Comparison of ENCODE assay signal across 19 cellular contexts in genomic region chr22:46914916-46915894, GRCh38.
DNase-seq lines count a peak whose midpoint lies in the region.
"Had no signal": no experiment of that assay in that cellular context is flagged by ENCODE, and none has a peak within 500 bp of the region (broad histone marks: within the 10 kb centered on the region; RNA-seq: fewer than 3 reads in every experiment).

No MANE protein-coding gene starts in this region.

- no peak overlapping the region for H2BK12ac ChIP-seq in neuronal stem cell (ENCODE audit: low read length)

- peaks cover 6 to 17% of the 10 kb centered on the region in 2 donors for H3K36me3 ChIP-seq in neuronal stem cell (replicated peaks in 1 of 2; ENCODE audit: control insufficient read depth in 2 of 2, insufficient read depth in 2 of 2, low read length in 2 of 2)

- no peak overlapping the region for H3K27ac ChIP-seq in neuronal stem cell (replicated peaks; ENCODE audit: low read length)
- H3K27ac ChIP-seq: BLaER1, psoas muscle, tibial nerve had no signal

- H4K91ac ChIP-seq in neuronal stem cell (ENCODE audit: low read depth, low read length, poor library complexity), result no peak overlapping the region

- no peak overlapping the region for H3K9ac ChIP-seq in neuronal stem cell (ENCODE audit: low read depth, low read length, poor library complexity)
- H3K9ac ChIP-seq: BLaER1 had no signal

- H3K9me3 Mint-ChIP-seq in activated T-helper 1 cell treated with anti-CD3 and anti-CD28 coated beads, Interleukin-12 subunit alpha, Interleukin-12 subunit beta, Interleukin-2, Interleukin-4 antibody, amounts not matched to agents 30 ng/mL and 10 ng/mL and 1 ng/mL, durations not matched to agents 14 hours and 24 hours and 36 hours, result no peaks in the 10 kb centered on the region
- H3K9me3 Mint-ChIP-seq: naive thymus-derived CD4-positive, alpha-beta T cell; T-cell had no signal

- no peak overlapping the region for H3K4me2 ChIP-seq in neuronal stem cell (ENCODE audit: insufficient read depth, low read length, poor library complexity, severe bottlenecking)
- H3K4me2 ChIP-seq: BLaER1 had no signal

- no peak overlapping the region for H2AK5ac ChIP-seq in neuronal stem cell (ENCODE audit: low read depth, low read length)

- peak; percentile 39 for DNase-seq in NCI-H1436 (lab: John Stamatoyannopoulos, UW)
- DNase-seq in NCI-H1436 treated with DMSO at 0.1 percent for 48 hours (lab: John Stamatoyannopoulos, UW), result no peak
- DNase-seq in NCI-H1105 treated with DMSO at 0.1 percent for 48 hours (lab: John Stamatoyannopoulos, UW), result peak; percentile 62
- peak; percentile 68 for DNase-seq in NCI-H510A (lab: John Stamatoyannopoulos, UW)
- no peak for DNase-seq in neuronal stem cell (ENCODE audit: low spot score)
- no peak for DNase-seq in NOMO-1 treated with DMSO at 0.1 percent for 48 hours (lab: John Stamatoyannopoulos, UW; ENCODE audit: unreplicated experiment)
- DNase-seq in activated T-helper 1 cell treated with anti-CD3 and anti-CD28 coated beads, Interleukin-12 subunit alpha, Interleukin-12 subunit beta, Interleukin-2, Interleukin-4 antibody, amounts not matched to agents 30 ng/mL and 10 ng/mL and 1 ng/mL, durations not matched to agents 14 hours and 24 hours and 36 hours (ENCODE audit: low spot score), result no peak
- DNase-seq in middle frontal gyrus (ENCODE audit: extremely low spot score, low spot score), result no peak
- DNase-seq: DMS 273 treated with DMSO at 0.1 percent for 48 hours; effector CD4-positive, alpha-beta T cell; H7; immature natural killer cell; naive thymus-derived CD4-positive, alpha-beta T cell; NCI-H1694 treated with DMSO at 0.1 percent for 48 hours; psoas muscle; T-cell had no signal

- H3K27ac Mint-ChIP-seq in activated T-helper 1 cell treated with anti-CD3 and anti-CD28 coated beads, Interleukin-12 subunit alpha, Interleukin-12 subunit beta, Interleukin-2, Interleukin-4 antibody, amounts not matched to agents 30 ng/mL and 10 ng/mL and 1 ng/mL, durations not matched to agents 14 hours and 24 hours and 36 hours, result no peak overlapping the region
- H3K27ac Mint-ChIP-seq: T-cell had no signal

- no peak overlapping the region for H2BK15ac ChIP-seq in neuronal stem cell (ENCODE audit: low read length)

- H3K4me1 ChIP-seq in neuronal stem cell (ENCODE audit: control insufficient read depth in 2 of 2, insufficient read depth in 1 of 2, low read depth in 1 of 2, low read length in 2 of 2), result no peaks in the 10 kb centered on the region
- H3K4me1 ChIP-seq: BLaER1, psoas muscle, tibial nerve had no signal

- no peak overlapping the region for H3K18ac ChIP-seq in neuronal stem cell (ENCODE audit: low read length)

- H4K8ac ChIP-seq in neuronal stem cell (ENCODE audit: low read depth, low read length), result no peak overlapping the region

- H2BK120ac ChIP-seq in neuronal stem cell (ENCODE audit: low read depth, low read length), result no peak overlapping the region

- no peak overlapping the region for H3K4ac ChIP-seq in neuronal stem cell (ENCODE audit: low read length)

- H3K79me1 ChIP-seq in neuronal stem cell (ENCODE audit: low read depth, low read length), result no peaks in the 10 kb centered on the region

- no peak overlapping the region for H2BK5ac ChIP-seq in neuronal stem cell (ENCODE audit: low read length)

- intact Hi-C loops in activated T-helper 1 cell treated with anti-CD3 and anti-CD28 coated beads, Interleukin-12 subunit alpha, Interleukin-12 subunit beta, Interleukin-2, Interleukin-4 antibody, amounts not matched to agents 30 ng/mL and 10 ng/mL and 1 ng/mL, durations not matched to agents 14 hours and 24 hours and 36 hours (cut with micrococcal nuclease), result no loop called here

- H3K23ac ChIP-seq in neuronal stem cell (ENCODE audit: low read depth, low read length, poor library complexity), result peak overlapping the region; percentile 45

- H3K27me3 Mint-ChIP-seq in activated T-helper 1 cell treated with anti-CD3 and anti-CD28 coated beads, Interleukin-12 subunit alpha, Interleukin-12 subunit beta, Interleukin-2, Interleukin-4 antibody, amounts not matched to agents 30 ng/mL and 10 ng/mL and 1 ng/mL, durations not matched to agents 14 hours and 24 hours and 36 hours (ENCODE audit: insufficient read depth), result no peaks in the 10 kb centered on the region
- H3K27me3 Mint-ChIP-seq: naive thymus-derived CD4-positive, alpha-beta T cell; T-cell had no signal

- peaks cover 17% of the 10 kb centered on the region for H3K36me3 Mint-ChIP-seq in activated T-helper 1 cell treated with anti-CD3 and anti-CD28 coated beads, Interleukin-12 subunit alpha, Interleukin-12 subunit beta, Interleukin-2, Interleukin-4 antibody, amounts not matched to agents 30 ng/mL and 10 ng/mL and 1 ng/mL, durations not matched to agents 14 hours and 24 hours and 36 hours (ENCODE audit: low read depth)

- H3K27me3 ChIP-seq in neuronal stem cell (ENCODE audit: control insufficient read depth in 3 of 3, insufficient read depth in 3 of 3, low read depth in 1 of 3, low read length in 3 of 3), result peaks cover 0 to 2% (median 0%) of the 10 kb centered on the region in 3 experiments
- H3K27me3 ChIP-seq: BLaER1, tibial nerve had no signal

- H2AFZ ChIP-seq in neuronal stem cell (ENCODE audit: low read length), result no peak overlapping the region

- no CpG with 5 or more reads among the region's 21 CpGs for WGBS in neuronal stem cell (ENCODE audit: extremely low coverage in 2 of 2, insufficient read length in 2 of 2, insufficient replicate concordance in 1 of 2), 2 donors

- no peak overlapping the region for H3K14ac ChIP-seq in neuronal stem cell (ENCODE audit: low read length)

- no peaks in the 10 kb centered on the region for H3K4me1 Mint-ChIP-seq in activated T-helper 1 cell treated with anti-CD3 and anti-CD28 coated beads, Interleukin-12 subunit alpha, Interleukin-12 subunit beta, Interleukin-2, Interleukin-4 antibody, amounts not matched to agents 30 ng/mL and 10 ng/mL and 1 ng/mL, durations not matched to agents 14 hours and 24 hours and 36 hours (ENCODE audit: low read depth)

- H3K4me3 ChIP-seq in neuronal stem cell (ENCODE audit: low read length in 2 of 2), result no peak overlapping the region
- H3K4me3 ChIP-seq: BLaER1, lung, psoas muscle, tibial nerve had no signal

- no peaks in the 10 kb centered on the region for H3K9me3 ChIP-seq in neuronal stem cell (replicated peaks in 1 of 2; ENCODE audit: control insufficient read depth in 2 of 2, insufficient read depth in 1 of 2, low read depth in 1 of 2, low read length in 2 of 2)
- H3K9me3 ChIP-seq: BLaER1, psoas muscle, tibial nerve had no signal

- no peak overlapping the region for H3K4me3 Mint-ChIP-seq in activated T-helper 1 cell treated with anti-CD3 and anti-CD28 coated beads, Interleukin-12 subunit alpha, Interleukin-12 subunit beta, Interleukin-2, Interleukin-4 antibody, amounts not matched to agents 30 ng/mL and 10 ng/mL and 1 ng/mL, durations not matched to agents 14 hours and 24 hours and 36 hours
- H3K4me3 Mint-ChIP-seq: immature natural killer cell; naive thymus-derived CD4-positive, alpha-beta T cell; T-cell had no signal

Comparison
In these comparisons a context has a peak if more than half of its experiments do, and no peak if none do; other contexts are left out.
1. DNase-seq: peak in NCI-H1436 (single experiment), NCI-H1105 treated with DMSO at 0.1 percent for 48 hours (single experiment) and NCI-H510A (single experiment); none in NCI-H1436 treated with DMSO at 0.1 percent for 48 hours (single experiment), neuronal stem cell (single experiment), NOMO-1 treated with DMSO at 0.1 percent for 48 hours (single experiment), activated T-helper 1 cell treated with anti-CD3 and anti-CD28 coated beads, Interleukin-12 subunit alpha, Interleukin-12 subunit beta, Interleukin-2, Interleukin-4 antibody, amounts not matched to agents 30 ng/mL and 10 ng/mL and 1 ng/mL, durations not matched to agents 14 hours and 24 hours and 36 hours (single experiment) and middle frontal gyrus (single experiment).